In the genomic region with DNA sequence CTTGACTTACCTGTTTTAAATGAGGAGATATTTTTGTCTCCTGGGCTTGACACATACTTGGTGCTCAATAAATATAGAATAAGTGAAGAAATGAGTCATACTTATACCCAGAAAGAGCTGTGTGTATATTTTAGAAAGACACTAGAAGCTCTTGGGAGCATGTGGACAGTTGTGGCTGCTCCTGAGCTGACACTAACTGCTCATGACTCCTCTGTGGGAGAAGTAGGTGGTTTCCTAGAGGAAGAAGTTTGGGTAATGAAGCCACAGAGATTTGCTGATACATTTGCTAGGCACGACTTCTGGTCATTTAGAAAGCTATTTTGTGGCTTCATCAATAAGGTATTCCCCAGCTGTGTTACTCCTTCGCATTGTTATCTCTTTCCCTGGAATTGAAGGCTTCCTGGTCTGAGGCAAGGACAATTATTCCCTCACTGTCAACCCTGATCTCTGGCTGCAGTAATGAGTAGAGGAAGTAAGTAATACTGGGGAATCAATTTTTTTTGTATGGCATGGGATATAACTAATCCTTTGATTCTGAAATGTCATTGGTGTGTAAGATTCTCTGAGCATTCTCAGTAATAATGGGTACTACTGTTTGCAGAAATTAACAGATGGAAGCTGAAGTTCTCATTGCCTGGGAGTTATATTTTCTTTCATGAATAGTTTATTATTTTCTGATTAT, we compare ENCODE assay signal across 9 cellular contexts.
DNase-seq lines count a peak whose midpoint lies in the region; ATAC-seq and TF ChIP-seq lines count a peak whose summit lies in the region.
"Had no signal": no experiment of that assay in that cellular context is flagged by ENCODE, and none has a peak within 500 bp of the region (broad histone marks: within the 10 kb centered on the region; RNA-seq: fewer than 3 reads in every experiment).

No MANE protein-coding gene starts in this region.

- no peaks in the 10 kb centered on the region for H3K9me3 ChIP-seq in mesodermal cell (ENCODE audit: control insufficient read depth, low read length)

- H3K36me3 Mint-ChIP-seq in activated CD4-positive, alpha-beta T cell treated with anti-CD3 and anti-CD28 coated beads for 36 hours (ENCODE audit: low read depth), result no peaks in the 10 kb centered on the region

- TF ChIP-seq CTCF in NB4 (IDR thresholded peaks at IDR 0.05; ENCODE audit: low read depth, low read length), result no peak

- DNase-seq in NB4 (ENCODE audit: low read depth) (peak; percentile 2), inferior parietal cortex (ENCODE audit: extremely low spot score) (no peak), globus pallidus (ENCODE audit: low spot score) (no peak), GDM1 (lab: John Stamatoyannopoulos, UW) (no peak)
- no peak for DNase-seq in activated CD4-positive, alpha-beta T cell treated with anti-CD3 and anti-CD28 coated beads for 36 hours

- no peak overlapping the region for H3K4me3 Mint-ChIP-seq in activated CD4-positive, alpha-beta T cell treated with anti-CD3 and anti-CD28 coated beads for 36 hours

- H3K27me3 Mint-ChIP-seq in activated CD4-positive, alpha-beta T cell treated with anti-CD3 and anti-CD28 coated beads for 36 hours, result peaks cover 17% of the 10 kb centered on the region

- H3K4me1 Mint-ChIP-seq in activated CD4-positive, alpha-beta T cell treated with anti-CD3 and anti-CD28 coated beads for 36 hours, result peaks cover 5% of the 10 kb centered on the region

- POLR2A ChIA-PET in activated CD4-positive, alpha-beta T cell treated with anti-CD3 and anti-CD28 coated beads for 36 hours (lab: Charles Lee), result no interaction called here

- H3K4me3 ChIP-seq in NB4 (ENCODE audit: low read depth, low read length) (no peak overlapping the region), mesodermal cell (ENCODE audit: extremely low read depth, insufficient read depth, low read length, poor library complexity, severe bottlenecking) (no peak overlapping the region)
- H3K4me3 ChIP-seq: K562 had no signal

- H3K9me3 Mint-ChIP-seq in activated CD4-positive, alpha-beta T cell treated with anti-CD3 and anti-CD28 coated beads for 36 hours (ENCODE audit: low read depth), result no peaks in the 10 kb centered on the region

- H3K27ac ChIP-seq in mesodermal cell (ENCODE audit: low read depth, low read length, severe bottlenecking), result peak overlapping the region; percentile 60

- intact Hi-C loops in activated CD4-positive, alpha-beta T cell treated with anti-CD3 and anti-CD28 coated beads for 36 hours (cut with DNase I, micrococcal nuclease), result no loop called here

- CTCF ChIA-PET in activated CD4-positive, alpha-beta T cell treated with anti-CD3 and anti-CD28 coated beads for 36 hours (lab: Charles Lee), result interaction anchor here (1.4 kb wide), 1 partner anchor 13 kb away, joined by 5 read pairs; no protein-coding TSS in a partner anchor

- WGBS in mesodermal cell (ENCODE audit: insufficient coverage in 2 of 2), 2 experiments, result 81% methylated on average over 2 of the region's 2 CpGs; no CpG with 5 or more reads in 1 of the 2 experiments

- no peak overlapping the region for H3K27ac Mint-ChIP-seq in activated CD4-positive, alpha-beta T cell treated with anti-CD3 and anti-CD28 coated beads for 36 hours

- peaks cover 50% of the 10 kb centered on the region for H3K4me1 ChIP-seq in mesodermal cell (ENCODE audit: control insufficient read depth, insufficient read depth, low read length, poor library complexity, severe bottlenecking)

- no peaks in the 10 kb centered on the region for H3K36me3 ChIP-seq in mesodermal cell (ENCODE audit: control insufficient read depth, insufficient read depth, low read length)

- peak; percentile 91 for ATAC-seq in GM18858 (IDR thresholded peaks at IDR 0.05; ENCODE audit: unreplicated experiment)
- ATAC-seq in HG02588 (IDR thresholded peaks at IDR 0.05; ENCODE audit: unreplicated experiment), result peak; percentile 96
- no peak for ATAC-seq in activated CD4-positive, alpha-beta T cell treated with anti-CD3 and anti-CD28 coated beads for 36 hours
- ATAC-seq: K562 had no signal

- TF ChIP-seq POLR2A in NB4 (IDR thresholded peaks at IDR 0.05; ENCODE audit: extremely low read depth, insufficient read length), result no peak
